37 cellular contexts compared by ENCODE assay signal in genomic region chr11:34542085-34542484, GRCh38. TPM values are rescaled to one million over a fixed set of nuclear protein-coding genes. Genes with fewer than 3 reads are reported as not detected.
"Had no signal": no experiment of that assay in that cellular context is flagged by ENCODE, and none has a peak within 500 bp of the region (broad histone marks: within the 10 kb centered on the region; RNA-seq: fewer than 3 reads in every experiment).

No MANE protein-coding gene starts in this region.

- H3K9me3 ChIP-seq: adrenal gland, body of pancreas, breast epithelium had no signal

- H3K27me3 ChIP-seq: breast epithelium had no signal

- DNase-seq: activated B cell treated with CpG ODN at 0.5 μM for 24 hours; activated CD4-positive, alpha-beta memory T cell treated with anti-CD3 and anti-CD28 coated beads for 36 hours; activated CD4-positive, alpha-beta T cell treated with anti-CD3 and anti-CD28 coated beads for 4 hours; activated CD4-positive, alpha-beta T cell treated with anti-CD3 and anti-CD28 coated beads, Interleukin-2, amount 10 ng/mL, durations not matched to agents 24 days and 14 days; activated CD4-positive, alpha-beta T cell treated with anti-CD3 and anti-CD28 coated beads, Interleukin-2, amount 50 U/mL, for 1 hour; activated CD4-positive, alpha-beta T cell treated with anti-CD3 and anti-CD28 coated beads, Interleukin-2, amount 50 U/mL, for 4 hours; activated CD4-positive, CD25-positive, alpha-beta regulatory T cell treated with anti-CD3 and anti-CD28 coated beads, Interleukin-2, amount 50 U/mL, for 72 hours; activated CD8-positive, alpha-beta memory T cell treated with anti-CD3 and anti-CD28 coated beads, Interleukin-2, amount 50 U/mL, for 4 hours; activated CD8-positive, alpha-beta T cell treated with anti-CD3 and anti-CD28 coated beads for 36 hours; activated effector memory CD4-positive, alpha-beta T cell treated with anti-CD3 and anti-CD28 coated beads, Interleukin-2, amount 50 U/mL, for 16 hours; activated gamma-delta T cell treated with Interleukin-2 at 50 U/mL for 16 hours; activated naive CD4-positive, alpha-beta T cell; activated naive CD4-positive, alpha-beta T cell treated with anti-CD3 and anti-CD28 coated beads for 36 hours; activated naive CD4-positive, alpha-beta T cell treated with anti-CD3 and anti-CD28 coated beads, Interleukin-2, amount 50 U/mL, for 16 hours; activated naive CD8-positive, alpha-beta T cell treated with anti-CD3 and anti-CD28 coated beads for 36 hours; activated T-cell treated with anti-CD3 and anti-CD28 coated beads for 4 hours; activated T-cell treated with anti-CD3 and anti-CD28 coated beads, Interleukin-2, amount 50 U/mL, for 1 hour; activated T-cell treated with anti-CD3 and anti-CD28 coated beads, Interleukin-2, amount 50 U/mL, for 4 hours; activated T-cell treated with anti-CD3 and anti-CD28 coated beads, Interleukin-2, amount 50 U/mL, for 72 hours; adrenal gland; amniotic stem cell; aorta; body of pancreas; brain microvascular endothelial cell; central memory CD4-positive, alpha-beta T cell; T-helper 2 cell; T-helper 9 cell had no signal

- ATAC-seq: activated CD8-positive, alpha-beta T cell treated with anti-CD3 and anti-CD28 coated beads for 36 hours; activated naive CD4-positive, alpha-beta T cell treated with anti-CD3 and anti-CD28 coated beads, Interleukin-2, amount 50 U/mL, for 72 hours; activated T-cell treated with anti-CD3 and anti-CD28 coated beads, Interleukin-2, amount 50 U/mL, for 4 hours; activated T-cell treated with anti-CD3 and anti-CD28 coated beads, Interleukin-2, amount 50 U/mL, for 72 hours; activated T-helper 17 cell treated with anti-CD3 and anti-CD28 coated beads, Interleukin-2, amount 50 U/mL, for 72 hours; body of pancreas had no signal

- H3K36me3 ChIP-seq: adrenal gland, brain microvascular endothelial cell, breast epithelium had no signal

- H3K27ac ChIP-seq: adrenal gland, body of pancreas, brain microvascular endothelial cell, breast epithelium, VCaP had no signal

- H3K4me3 ChIP-seq: adrenal gland, body of pancreas, breast epithelium had no signal

- H3K4me1 ChIP-seq: adrenal gland, body of pancreas, breast epithelium had no signal

- FAIRE-seq: astrocyte, TTC549 had no signal

RNA-seq across cellular contexts. Expression of gene ELF5, which starts 28.5 kb away (rescaled TPM):
- total RNA-seq: activated B cell treated with CpG ODN at 0.5 μM for 24 hours; activated CD4-positive, alpha-beta memory T cell treated with anti-CD3 and anti-CD28 coated beads for 36 hours; activated CD4-positive, alpha-beta T cell treated with anti-CD3 and anti-CD28 coated beads, Interleukin-2, amount 10 ng/mL, durations not matched to agents 24 days and 14 days; activated CD8-positive, alpha-beta memory T cell treated with anti-CD3 and anti-CD28 coated beads for 36 hours; activated CD8-positive, alpha-beta T cell treated with anti-CD3 and anti-CD28 coated beads for 36 hours; activated naive CD4-positive, alpha-beta T cell treated with anti-CD3 and anti-CD28 coated beads for 36 hours; activated naive CD4-positive, alpha-beta T cell treated with anti-CD3 and anti-CD28 coated beads, Interleukin-2, amount 50 U/mL, for 72 hours; activated naive CD8-positive, alpha-beta T cell treated with anti-CD3 and anti-CD28 coated beads for 36 hours; activated T-cell treated with anti-CD3 and anti-CD28 coated beads, Interleukin-2, amount 50 U/mL, for 4 hours; activated T-cell treated with anti-CD3 and anti-CD28 coated beads, Interleukin-2, amount 50 U/mL, for 72 hours; activated T-helper 1 cell treated with anti-CD3 and anti-CD28 coated beads, Interleukin-12 subunit alpha, Interleukin-12 subunit beta, Interleukin-2, Interleukin-4 antibody, amounts not matched to agents 30 ng/mL and 10 ng/mL and 1 ng/mL, durations not matched to agents 14 hours and 24 hours and 36 hours; activated T-helper 17 cell treated with anti-CD3 and anti-CD28 coated beads, Interleukin-2, amount 50 U/mL, for 72 hours; adrenal gland; aorta; astrocyte; body of pancreas; cardiac septum; cerebellum had no signal
- polyA plus RNA-seq: aorta had no signal
